In the genomic region with DNA sequence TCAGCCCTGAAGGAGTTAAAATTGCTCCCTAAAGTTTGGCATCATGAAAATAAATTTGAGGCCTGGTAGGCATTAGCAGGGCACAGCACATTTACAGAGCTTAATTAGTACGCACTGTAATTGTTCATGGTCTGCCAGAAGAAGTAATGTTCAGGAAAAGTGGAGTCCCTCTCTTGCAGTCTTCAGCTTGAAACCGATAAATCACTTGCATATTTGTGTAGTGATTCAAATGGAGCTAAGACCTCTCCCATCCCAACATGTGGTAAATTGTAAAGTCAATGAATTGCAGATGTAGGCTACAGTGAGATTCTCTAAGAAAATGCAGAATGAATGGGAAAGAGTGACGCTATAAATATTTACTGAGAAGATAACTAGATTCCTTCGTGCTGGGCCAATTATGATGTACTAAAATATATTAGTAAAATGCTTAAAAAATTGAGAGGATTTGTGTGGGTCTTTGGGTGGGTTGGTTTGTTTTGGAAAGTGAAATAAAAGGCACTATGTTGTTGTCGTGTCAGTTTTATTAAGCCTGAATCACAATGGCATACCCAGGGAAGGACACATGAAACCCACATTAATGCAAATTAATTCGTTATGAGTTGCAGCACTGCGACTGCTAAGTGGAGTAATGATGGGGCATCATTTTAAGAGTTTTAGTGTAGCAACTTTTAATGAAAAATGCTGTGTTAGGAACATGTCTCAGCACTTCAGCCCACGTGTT, we compare ENCODE assay signal across 10 cellular contexts. TPM values are rescaled to one million over a fixed set of nuclear protein-coding genes. Genes with fewer than 3 reads are reported as not detected.
A peak's percentile ranks its signal among the peaks of the same experiment; 100 is the strongest.
DNase-seq lines count a peak whose midpoint lies in the region; ATAC-seq and TF ChIP-seq lines count a peak whose summit lies in the region.
"Had no signal": no experiment of that assay in that cellular context is flagged by ENCODE, and none has a peak within 500 bp of the region (broad histone marks: within the 10 kb centered on the region; RNA-seq: fewer than 3 reads in every experiment).

No MANE protein-coding gene starts in this region.

- peak overlapping the region; percentile 100 for H3K27ac ChIP-seq in HCT116 (ENCODE audit: low read depth, low read length)
- peak overlapping the region; percentile 34 for H3K27ac ChIP-seq in iPS-18a (ENCODE audit: low read length)
- H3K27ac ChIP-seq in uterus, result peak overlapping the region; percentile 93 to 97

- H3K4me3 ChIP-seq in HCT116 (replicated peaks in 1 of 2; ENCODE audit: low read depth in 1 of 2, low read length in 2 of 2) (peak overlapping the region; percentile 8 to 73), iPS-18a (ENCODE audit: low read length) (peak overlapping the region; percentile 98), uterus (no peak overlapping the region)

- no TSS peak for BruUV-seq in HCT116 (replicated peaks; lab: Mats Ljungman, UMichigan)

- H3K27ac Mint-ChIP-seq in stimulated activated naive B cell treated with anti-CD40 and anti-IgM and Interleukin-4, amounts not matched to agents 10 μg/mL and 1 μg/mL and 100 μg/mL, for 72 hours, result no peak overlapping the region
- H3K27ac Mint-ChIP-seq: activated naive CD4-positive, alpha-beta T cell treated with anti-CD3 and anti-CD28 coated beads, Interleukin-2, amount 50 U/mL, for 24 hours had no signal

- H3K36me3 ChIP-seq in HCT116 (ENCODE audit: control insufficient read depth in 1 of 2, insufficient read depth in 2 of 2, low read length in 2 of 2) (peaks cover 20 to 56% of the 10 kb centered on the region in 2 experiments), iPS-18a (ENCODE audit: control insufficient read depth, low read depth, low read length) (peaks cover 8% of the 10 kb centered on the region), uterus (no peaks in the 10 kb centered on the region)

- no peak overlapping the region for H3K4me3 Mint-ChIP-seq in stimulated activated naive B cell treated with anti-CD40 and anti-IgM and Interleukin-4, amounts not matched to agents 10 μg/mL and 1 μg/mL and 100 μg/mL, for 72 hours
- H3K4me3 Mint-ChIP-seq: activated naive CD4-positive, alpha-beta T cell treated with anti-CD3 and anti-CD28 coated beads, Interleukin-2, amount 50 U/mL, for 24 hours had no signal

- H3K9me3 ChIP-seq in HCT116 (ENCODE audit: control insufficient read depth in 1 of 2, insufficient read depth in 1 of 2, low read depth in 1 of 2, low read length in 2 of 2) (no peaks in the 10 kb centered on the region), iPS-18a (ENCODE audit: control insufficient read depth, low read depth, low read length) (no peaks in the 10 kb centered on the region), uterus (no peaks in the 10 kb centered on the region)

- H3K4me1 ChIP-seq in HCT116 (ENCODE audit: control insufficient read depth in 1 of 2, insufficient read depth in 2 of 2, low read length in 2 of 2) (peaks cover 98 to 99% of the 10 kb centered on the region in 2 experiments), iPS-18a (ENCODE audit: control insufficient read depth, low read depth, low read length) (peaks cover 87% of the 10 kb centered on the region), uterus (peaks cover 0 to 12% of the 10 kb centered on the region in 2 donors)

- peaks cover 4% of the 10 kb centered on the region for H4K20me1 ChIP-seq in HCT116 (ENCODE audit: insufficient read depth)

- H2AFZ ChIP-seq in HCT116 (ENCODE audit: low read depth, low read length, poor library complexity, severe bottlenecking), result no peak overlapping the region

- peaks cover 16 to 45% of the 10 kb centered on the region in 2 donors for H3K4me1 Mint-ChIP-seq in stimulated activated naive B cell treated with anti-CD40 and anti-IgM and Interleukin-4, amounts not matched to agents 10 μg/mL and 1 μg/mL and 100 μg/mL, for 72 hours

- H3K79me2 ChIP-seq in HCT116 (ENCODE audit: insufficient read depth, low read length), result peaks cover 100% of the 10 kb centered on the region

- no peak for TF ChIP-seq RAD21 in HCT116 (IDR thresholded peaks at IDR 0.05; ENCODE audit: low read depth)

- RAD21 ChIA-PET in HCT116 (lab: Charles Lee; ENCODE audit: low non-redundant PET in 1 of 2, low total read pairs in 2 of 2, uncharacterized antibody in 2 of 2, unreplicated experiment in 2 of 2), result interaction anchor here in 1 of 2 experiments (1.2 kb wide), 1 partner anchor 486 kb away, joined by 4 read pairs; no protein-coding TSS in a partner anchor

- peak overlapping the region; percentile 83 for H3K4me2 ChIP-seq in HCT116 (ENCODE audit: low read length)

- TF ChIP-seq POLR2A in HCT116 (IDR thresholded peaks at IDR 0.05; ENCODE audit: borderline replicate concordance, extremely low read depth, insufficient read depth, insufficient read length) (no peak), uterus (IDR thresholded peaks at IDR 0.05) (no peak)

- POLR2A ChIA-PET in HCT116 (lab: Charles Lee), result interaction anchor here (1.2 to 1.3 kb wide), 2 partner anchors 9 to 434 kb away, joined by 3 to 4 read pairs; no protein-coding TSS in a partner anchor

- peaks cover 61 to 80% of the 10 kb centered on the region in 2 donors for H3K27me3 Mint-ChIP-seq in stimulated activated naive B cell treated with anti-CD40 and anti-IgM and Interleukin-4, amounts not matched to agents 10 μg/mL and 1 μg/mL and 100 μg/mL, for 72 hours

- ATAC-seq in HCT116 (peak; percentile 35), HG02840 (IDR thresholded peaks at IDR 0.05; ENCODE audit: low FRiP score, unreplicated experiment) (no peak)
- ATAC-seq in stimulated activated naive B cell treated with anti-CD40 and anti-IgM and Interleukin-4, amounts not matched to agents 10 μg/mL and 1 μg/mL and 100 μg/mL, for 72 hours (replicated peaks), result no peak

- peaks cover 0 to 1% of the 10 kb centered on the region in 2 donors for H3K9me3 Mint-ChIP-seq in stimulated activated naive B cell treated with anti-CD40 and anti-IgM and Interleukin-4, amounts not matched to agents 10 μg/mL and 1 μg/mL and 100 μg/mL, for 72 hours
- H3K9me3 Mint-ChIP-seq: activated naive CD4-positive, alpha-beta T cell treated with anti-CD3 and anti-CD28 coated beads, Interleukin-2, amount 50 U/mL, for 24 hours had no signal

- TF ChIP-seq CTCF in HCT116 (IDR thresholded peaks at IDR 0.05 in 2 of 3, conservative IDR thresholded peaks at IDR 0.05 in 1 of 3; ENCODE audit: borderline replicate concordance in 1 of 3, insufficient read depth in 1 of 3, low read depth in 2 of 3, low read length in 2 of 3), result no peak
- TF ChIP-seq CTCF in uterus (IDR thresholded peaks at IDR 0.05), result no peak

- no peaks in the 10 kb centered on the region for H3K9me2 ChIP-seq in HCT116 (ENCODE audit: insufficient read depth)

- CTCF ChIA-PET in HCT116 (lab: Charles Lee), result interaction anchor here (0.8 to 1.1 kb wide), 2 partner anchors 8 to 394 kb away, joined by 3 read pairs; partner anchors contain the start of gene TCF7L2

- H3K36me3 Mint-ChIP-seq in stimulated activated naive B cell treated with anti-CD40 and anti-IgM and Interleukin-4, amounts not matched to agents 10 μg/mL and 1 μg/mL and 100 μg/mL, for 72 hours, result peaks cover 0 to 5% of the 10 kb centered on the region in 2 donors

- no peak for DNase-seq in HCT116 (ENCODE audit: low read depth, low spot score)
- peak; percentile 71 for DNase-seq in amniotic stem cell (lab: John Stamatoyannopoulos, UW)
- no peak for DNase-seq in uterus
- DNase-seq in stimulated activated naive B cell treated with anti-CD40 and anti-IgM and Interleukin-4, amounts not matched to agents 10 μg/mL and 1 μg/mL and 100 μg/mL, for 72 hours, result no peak
- DNase-seq in OCI-M1 (lab: John Stamatoyannopoulos, UW), result no peak
- DNase-seq: activated CD4-positive, CD25-positive, alpha-beta regulatory T cell treated with anti-CD3 and anti-CD28 coated beads, Interleukin-2, amount 50 U/mL, for 72 hours; NCI-H1417 treated with DMSO at 0.1 percent for 48 hours had no signal

- H3K27me3 ChIP-seq in HCT116 (ENCODE audit: insufficient read depth, low read length) (no peaks in the 10 kb centered on the region), iPS-18a (ENCODE audit: control insufficient read depth, insufficient read depth, low read length) (no peaks in the 10 kb centered on the region), uterus (no peaks in the 10 kb centered on the region)

- H3K9ac ChIP-seq in HCT116 (ENCODE audit: low read length) (peak overlapping the region; percentile 92), iPS-18a (ENCODE audit: low read length) (peak overlapping the region; percentile 95)

- intact Hi-C loops in HCT116 (cut with micrococcal nuclease), result loop anchor here (2.0 to 10.0 kb wide), 2 partner anchors 394 to 574 kb away; no protein-coding TSS in a partner anchor
- intact Hi-C loops in uterus (cut with DNase I; ENCODE audit: low total_unique reads), result loop anchor here (10.0 kb wide), 2 partner anchors 96 to 166 kb away; no protein-coding TSS in a partner anchor

TF ChIP-seq in HCT116, 20 proteins besides CTCF, POLR2A, EP300 and RAD21 (continues in another document):
- no peak for TF ChIP-seq CEBPB (IDR thresholded peaks at IDR 0.05; ENCODE audit: low read depth)
- TF ChIP-seq YY1 (IDR thresholded peaks at IDR 0.05; ENCODE audit: extremely low read depth, insufficient replicate concordance, low read depth, low read length), result no peak
- TF ChIP-seq, protein P1, sequence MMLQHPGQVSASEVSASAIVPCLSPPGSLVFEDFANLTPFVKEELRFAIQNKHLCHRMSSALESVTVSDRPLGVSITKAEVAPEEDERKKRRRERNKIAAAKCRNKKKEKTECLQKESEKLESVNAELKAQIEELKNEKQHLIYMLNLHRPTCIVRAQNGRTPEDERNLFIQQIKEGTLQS (IDR thresholded peaks at IDR 0.05), result no peak
- TF ChIP-seq ZBTB33 (IDR thresholded peaks at IDR 0.05; ENCODE audit: extremely low read depth, insufficient replicate concordance, low read length), result no peak
- TF ChIP-seq ZNF274 (IDR thresholded peaks at IDR 0.05; ENCODE audit: low read depth, low read length), result no peak
- TF ChIP-seq ELF1 (IDR thresholded peaks at IDR 0.05; ENCODE audit: borderline replicate concordance, low read depth), result no peak
- TF ChIP-seq TCF7L2 (IDR thresholded peaks at IDR 0.05; ENCODE audit: borderline replicate concordance, extremely low read depth, insufficient read depth, insufficient read length), result no peak
- no peak for TF ChIP-seq EGR1 (IDR thresholded peaks at IDR 0.05; ENCODE audit: low read depth)

RNA-seq across cellular contexts. Expression of gene TCF7L2, which starts 8.4 kb away (rescaled TPM):
- 164 TPM for total RNA-seq in HCT116 (2021; ENCODE audit: unreplicated experiment)
- polyA plus RNA-seq in HCT116 (2012), result 120 and 126 TPM in 2 replicates
- total RNA-seq in uterus, result 10 to 100 TPM; 12.7 to 59.9 (median 16.1) TPM

Comparison
In these comparisons a context has a peak if more than half of its experiments do, and no peak if none do; other contexts are left out.
1. H3K27ac ChIP-seq: peak in every context shown above with its lines; median percentile 100 in HCT116; 95 in uterus; 34 in iPS-18a.
2. H3K4me3 ChIP-seq: peak in HCT116 (2 of 2) and iPS-18a (single experiment); none in uterus (0 of 2).